In the genomic region with DNA sequence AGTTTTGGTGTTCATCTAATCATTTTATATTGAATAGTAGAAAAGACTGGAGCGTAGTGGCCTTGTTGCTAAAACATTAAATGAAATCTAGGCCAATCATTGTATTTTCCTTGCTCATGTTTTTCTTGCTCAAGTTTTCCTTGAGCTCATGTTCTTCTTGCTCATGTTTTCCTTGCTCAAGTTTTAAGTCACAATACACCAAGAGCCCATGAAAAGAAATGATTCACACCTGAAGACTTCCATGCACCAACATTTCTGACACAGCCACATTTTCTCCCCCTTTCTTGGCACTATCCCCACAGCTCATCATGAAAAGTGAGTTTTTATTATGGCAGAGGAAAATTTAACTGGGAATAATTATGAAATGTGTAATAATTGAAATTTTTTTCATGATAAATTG, we compare ENCODE assay signal across 36 cellular contexts.
"Had no signal": no experiment of that assay in that cellular context is flagged by ENCODE, and none has a peak within 500 bp of the region (broad histone marks: within the 10 kb centered on the region; RNA-seq: fewer than 3 reads in every experiment).

No MANE protein-coding gene starts in this region.

- H3K27ac ChIP-seq: adrenal gland, ascending aorta, breast epithelium, gastrocnemius medialis, hepatocyte, ovary, sigmoid colon, thoracic aorta, uterus, VCaP had no signal

- H3K36me3 Mint-ChIP-seq: activated CD4-positive, alpha-beta memory T cell treated with anti-CD3 and anti-CD28 coated beads for 36 hours; activated naive CD8-positive, alpha-beta T cell treated with anti-CD3 and anti-CD28 coated beads for 36 hours; mesothelial cell of epicardium; naive B cell; stimulated activated effector memory CD8-positive, alpha-beta T cell treated with anti-CD3 and anti-CD28 coated beads, Interleukin-12 subunit alpha, Interleukin-12 subunit beta, amount 100 ng/mL, for 72 hours had no signal

- H3K4me1 Mint-ChIP-seq: activated CD4-positive, alpha-beta T cell treated with anti-CD3 and anti-CD28 coated beads, Interleukin-2, amount 10 ng/mL, durations not matched to agents 24 days and 14 days; activated naive CD8-positive, alpha-beta T cell treated with anti-CD3 and anti-CD28 coated beads for 36 hours; central memory CD8-positive, alpha-beta T cell; naive B cell; stimulated activated effector memory CD8-positive, alpha-beta T cell treated with anti-CD3 and anti-CD28 coated beads, Interleukin-12 subunit alpha, Interleukin-12 subunit beta, amount 100 ng/mL, for 72 hours had no signal

- H3K27ac Mint-ChIP-seq: activated CD4-positive, alpha-beta memory T cell treated with anti-CD3 and anti-CD28 coated beads for 36 hours; activated CD4-positive, alpha-beta T cell treated with anti-CD3 and anti-CD28 coated beads, Interleukin-2, amount 10 ng/mL, durations not matched to agents 24 days and 14 days; activated naive CD4-positive, alpha-beta T cell treated with anti-CD3 and anti-CD28 coated beads for 36 hours; activated naive CD8-positive, alpha-beta T cell treated with anti-CD3 and anti-CD28 coated beads for 36 hours; activated T-helper 1 cell treated with anti-CD3 and anti-CD28 coated beads, Interleukin-12 subunit alpha, Interleukin-12 subunit beta, Interleukin-2, Interleukin-4 antibody, amounts not matched to agents 30 ng/mL and 10 ng/mL and 1 ng/mL, durations not matched to agents 14 hours and 24 hours and 36 hours; mesothelial cell of epicardium; naive B cell; nephron progenitor cell; progenitor cell of endocrine pancreas; stimulated activated effector memory CD8-positive, alpha-beta T cell treated with anti-CD3 and anti-CD28 coated beads, Interleukin-12 subunit alpha, Interleukin-12 subunit beta, amount 100 ng/mL, for 72 hours; stimulated activated naive CD8-positive, alpha-beta T cell treated with anti-CD3 and anti-CD28 coated beads, Interleukin-15, Interleukin-2, amounts not matched to agents 100 ng/mL and 50 ng/mL, for 24 hours had no signal

- FAIRE-seq: endometrium, small intestine had no signal

- H3K4me1 ChIP-seq: adrenal gland, ascending aorta, breast epithelium, gastrocnemius medialis, sigmoid colon, uterus had no signal

- H3K4me2 ChIP-seq: hepatocyte had no signal

- H3K9me3 Mint-ChIP-seq: activated CD4-positive, alpha-beta T cell treated with anti-CD3 and anti-CD28 coated beads, Interleukin-2, amount 10 ng/mL, durations not matched to agents 24 days and 14 days; activated naive CD4-positive, alpha-beta T cell treated with anti-CD3 and anti-CD28 coated beads for 36 hours; activated T-helper 1 cell treated with anti-CD3 and anti-CD28 coated beads, Interleukin-12 subunit alpha, Interleukin-12 subunit beta, Interleukin-2, Interleukin-4 antibody, amounts not matched to agents 30 ng/mL and 10 ng/mL and 1 ng/mL, durations not matched to agents 14 hours and 24 hours and 36 hours; mesothelial cell of epicardium; nephron progenitor cell had no signal

- ATAC-seq: activated CD4-positive, CD25-positive, alpha-beta regulatory T cell treated with anti-CD3 and anti-CD28 coated beads, Interleukin-2, amount 50 U/mL, for 24 hours; gastrocnemius medialis; left cardiac atrium; left ventricle myocardium superior; stimulated activated effector memory CD8-positive, alpha-beta T cell treated with anti-CD3 and anti-CD28 coated beads, Interleukin-12 subunit alpha, Interleukin-12 subunit beta, amount 100 ng/mL, for 72 hours had no signal

- DNase-seq: activated CD4-positive, alpha-beta memory T cell treated with anti-CD3 and anti-CD28 coated beads for 36 hours; activated CD4-positive, alpha-beta T cell treated with anti-CD3 and anti-CD28 coated beads, Interleukin-2, amount 10 ng/mL, durations not matched to agents 24 days and 14 days; activated CD8-positive, alpha-beta memory T cell treated with anti-CD3 and anti-CD28 coated beads, Interleukin-2, amount 50 U/mL, for 4 hours; activated effector memory CD4-positive, alpha-beta T cell treated with anti-CD3 and anti-CD28 coated beads, Interleukin-2, amount 50 U/mL, for 16 hours; activated naive CD4-positive, alpha-beta T cell treated with anti-CD3 and anti-CD28 coated beads for 36 hours; activated naive CD8-positive, alpha-beta T cell treated with anti-CD3 and anti-CD28 coated beads for 36 hours; activated T-cell treated with anti-CD3 and anti-CD28 coated beads, Interleukin-2, amount 50 U/mL, for 1 hour; adrenal gland; dermis blood vessel endothelial cell; effector CD4-positive, alpha-beta T cell; gastrocnemius medialis; islet precursor cell; left cardiac atrium; left ventricle myocardium superior; naive B cell; nephron progenitor cell; ovary; retina; sigmoid colon; small intestine; stimulated activated CD4-positive, alpha-beta T cell treated with anti-CD3 and anti-CD28 coated beads, Interleukin-4, amount 100 ng/mL, for 24 hours; trophoblast cell; uterus had no signal

- H3K4me3 ChIP-seq: adrenal gland, ascending aorta, breast epithelium, gastrocnemius medialis, hepatocyte, ovary, sigmoid colon, thoracic aorta, uterus had no signal

- H3K4me3 Mint-ChIP-seq: activated CD4-positive, alpha-beta memory T cell treated with anti-CD3 and anti-CD28 coated beads for 36 hours; activated CD4-positive, alpha-beta T cell treated with anti-CD3 and anti-CD28 coated beads, Interleukin-2, amount 10 ng/mL, durations not matched to agents 24 days and 14 days; activated naive CD4-positive, alpha-beta T cell treated with anti-CD3 and anti-CD28 coated beads for 36 hours; activated naive CD8-positive, alpha-beta T cell treated with anti-CD3 and anti-CD28 coated beads for 36 hours; activated T-helper 1 cell treated with anti-CD3 and anti-CD28 coated beads, Interleukin-12 subunit alpha, Interleukin-12 subunit beta, Interleukin-2, Interleukin-4 antibody, amounts not matched to agents 30 ng/mL and 10 ng/mL and 1 ng/mL, durations not matched to agents 14 hours and 24 hours and 36 hours; central memory CD8-positive, alpha-beta T cell; mesothelial cell of epicardium; naive B cell; nephron progenitor cell; stimulated activated effector memory CD8-positive, alpha-beta T cell treated with anti-CD3 and anti-CD28 coated beads, Interleukin-12 subunit alpha, Interleukin-12 subunit beta, amount 100 ng/mL, for 72 hours; stimulated activated naive CD8-positive, alpha-beta T cell treated with anti-CD3 and anti-CD28 coated beads, Interleukin-15, Interleukin-2, amounts not matched to agents 100 ng/mL and 50 ng/mL, for 24 hours had no signal

- H2AFZ ChIP-seq: hepatocyte had no signal

- H3K36me3 ChIP-seq: adrenal gland, ascending aorta, breast epithelium, gastrocnemius medialis, ovary, sigmoid colon, thoracic aorta, uterus had no signal

- H3K79me2 ChIP-seq: hepatocyte had no signal

- H3K9me3 ChIP-seq: adrenal gland, ascending aorta, breast epithelium, gastrocnemius medialis, ovary, sigmoid colon, thoracic aorta, uterus had no signal

- H3K27me3 ChIP-seq: adrenal gland, ascending aorta, breast epithelium, gastrocnemius medialis, hepatocyte, ovary, sigmoid colon, uterus had no signal

- H3K27me3 Mint-ChIP-seq: activated CD4-positive, alpha-beta memory T cell treated with anti-CD3 and anti-CD28 coated beads for 36 hours; activated CD4-positive, alpha-beta T cell treated with anti-CD3 and anti-CD28 coated beads, Interleukin-2, amount 10 ng/mL, durations not matched to agents 24 days and 14 days; activated naive CD8-positive, alpha-beta T cell treated with anti-CD3 and anti-CD28 coated beads for 36 hours; central memory CD8-positive, alpha-beta T cell; naive B cell; progenitor cell of endocrine pancreas; stimulated activated naive CD8-positive, alpha-beta T cell treated with anti-CD3 and anti-CD28 coated beads, Interleukin-15, Interleukin-2, amounts not matched to agents 100 ng/mL and 50 ng/mL, for 24 hours had no signal
